In genomic region chr11:57781529-57781943, GRCh38 we compare ENCODE assay signal across 11 cellular contexts. TPM values are rescaled to one million over a fixed set of nuclear protein-coding genes. Genes with fewer than 3 reads are reported as not detected.
DNase-seq lines count a peak whose midpoint lies in the region; ATAC-seq and TF ChIP-seq lines count a peak whose summit lies in the region.
"Had no signal": no experiment of that assay in that cellular context is flagged by ENCODE, and none has a peak within 500 bp of the region (broad histone marks: within the 10 kb centered on the region; RNA-seq: fewer than 3 reads in every experiment).

No MANE protein-coding gene starts in this region.

- no peaks in the 10 kb centered on the region for H3K27me3 ChIP-seq in prostate gland (replicated peaks; ENCODE audit: insufficient read depth)
- H3K27me3 ChIP-seq in BE2C, result no peaks in the 10 kb centered on the region

- H3K36me3 ChIP-seq in ES-I3 (ENCODE audit: insufficient read depth, low read length) (no peaks in the 10 kb centered on the region), prostate gland (no peaks in the 10 kb centered on the region), BE2C (no peaks in the 10 kb centered on the region)

- H3K4me3 ChIP-seq in prostate gland (no peak overlapping the region), BE2C (ENCODE audit: low read depth, low read length) (no peak overlapping the region)

- TF ChIP-seq CTCF in prostate gland (IDR thresholded peaks at IDR 0.05), result no peak
- no peak for TF ChIP-seq CTCF in BE2C (IDR thresholded peaks at IDR 0.05; ENCODE audit: low read depth, low read length)

- H3K27ac ChIP-seq in prostate gland, result peak overlapping the region; percentile 80 to 87

- WGBS in prostate gland, result 29% methylated on average over 3 of the region's 3 CpGs

- peak; percentile 73 for DNase-seq in amniotic epithelial cell (ENCODE audit: low read depth)
- peak; percentile 83 for DNase-seq in iPS DF 19.7 (ENCODE audit: low read depth, low spot score)
- DNase-seq in prostate gland (ENCODE audit: low spot score), result peak; percentile 85
- no peak for DNase-seq in DMS114 treated with DMSO at 0.1 percent for 48 hours (lab: John Stamatoyannopoulos, UW; ENCODE audit: unreplicated experiment)
- DNase-seq in BE2C, result no peak
- DNase-seq in DMS79 treated with DMSO at 0.1 percent for 48 hours (lab: John Stamatoyannopoulos, UW), result no peak
- DNase-seq: COR-L47; NCI-H146; stimulated activated CD4-positive, alpha-beta T cell treated with anti-CD3 and anti-CD28 coated beads, Interleukin-4, amount 100 ng/mL, for 1 hour had no signal

- no peak for ATAC-seq in HG02970 (IDR thresholded peaks at IDR 0.05; ENCODE audit: low FRiP score, unreplicated experiment)

- H3K4me1 ChIP-seq in ES-I3 (ENCODE audit: insufficient read depth, low read length), result peaks cover 57% of the 10 kb centered on the region
- H3K4me1 ChIP-seq in prostate gland (replicated peaks), result peaks cover 54% of the 10 kb centered on the region
- peaks cover 2% of the 10 kb centered on the region; the same call in 1 of the 2 replicates for H3K4me1 ChIP-seq in BE2C

- H3K9me3 ChIP-seq in ES-I3 (ENCODE audit: control insufficient read depth, insufficient read depth, low read length) (no peaks in the 10 kb centered on the region), prostate gland (no peaks in the 10 kb centered on the region), BE2C (no peaks in the 10 kb centered on the region)

- intact Hi-C loops in prostate gland (cut with DNase I), result no loop called here

- peak; percentile 33 for TF ChIP-seq POLR2A in prostate gland (IDR thresholded peaks at IDR 0.05)

- peak overlapping the region; percentile 32; the same call in 1 of the 2 replicates for H3K9ac ChIP-seq in ES-I3 (ENCODE audit: low read depth, low read length)

RNA-seq across cellular contexts. Expression of gene CTNND1, which starts 19.9 kb away (rescaled TPM):
- 100 to 1,000 TPM; 189 to 223 TPM for total RNA-seq in prostate gland
- polyA plus RNA-seq in BE2C (2012; ENCODE audit: insufficient read depth, insufficient read length, low read depth), result 39.9 TPM

RNA-seq across cellular contexts. Expression of gene BTBD18, which starts 29.9 kb away (rescaled TPM):
- 1 to 10 TPM in 1 of 2 donors, not detected in 1; 1.0 TPM for total RNA-seq in prostate gland
- polyA plus RNA-seq in BE2C (2012; ENCODE audit: insufficient read depth, insufficient read length, low read depth), result not detected

RNA-seq across cellular contexts. Expression of gene SELENOH, which starts 40.2 kb away (rescaled TPM):
- 100 to 1,000 TPM; 181 to 334 TPM for total RNA-seq in prostate gland
- 58.1 TPM for polyA plus RNA-seq in BE2C (2012; ENCODE audit: insufficient read depth, insufficient read length, low read depth)

Comparison
In these comparisons a context has a peak if more than half of its experiments do, and no peak if none do; other contexts are left out.
1. DNase-seq: peak in amniotic epithelial cell (single experiment), iPS DF 19.7 (single experiment) and prostate gland (single experiment); none in DMS114 treated with DMSO at 0.1 percent for 48 hours (single experiment), BE2C (single experiment) and DMS79 treated with DMSO at 0.1 percent for 48 hours (single experiment).